Comparison of ENCODE assay signal across 13 cellular contexts in genomic region chr1:172697463-172698100, GRCh38. TPM values are rescaled to one million over a fixed set of nuclear protein-coding genes. Genes with fewer than 3 reads are reported as not detected.
DNase-seq lines count a peak whose midpoint lies in the region; ATAC-seq, FAIRE-seq and TF ChIP-seq lines count a peak whose summit lies in the region.
"Had no signal": no experiment of that assay in that cellular context is flagged by ENCODE, and none has a peak within 500 bp of the region (broad histone marks: within the 10 kb centered on the region; RNA-seq: fewer than 3 reads in every experiment).

No MANE protein-coding gene starts in this region.

- no peak for DNase-seq in GM12891 (ENCODE audit: insufficient read length, low spot score)
- DNase-seq in KBM-7 = peak; percentile 33
- no peak for DNase-seq in activated B cell treated with CpG ODN at 0.5 μM for 24 hours
- DNase-seq in naive thymus-derived CD4-positive, alpha-beta T cell = peak in 7 of 9 donors; percentile 33 to 52 (median 48)
- no peak for DNase-seq in breast epithelium (ENCODE audit: low spot score in 2 of 2)
- no peak for DNase-seq in prostate gland (ENCODE audit: low spot score)
- no peak for DNase-seq in NCI-H1105 (lab: John Stamatoyannopoulos, UW)
- DNase-seq: cortex of kidney, SW 1271 had no signal

- TF ChIP-seq CTCF in activated B cell treated with CpG ODN at 0.5 μM for 24 hours (IDR thresholded peaks at IDR 0.05) = no peak
- TF ChIP-seq CTCF in breast epithelium (IDR thresholded peaks at IDR 0.05) = no peak
- TF ChIP-seq CTCF in prostate gland (IDR thresholded peaks at IDR 0.05) = no peak

- intact Hi-C loops in activated B cell treated with CpG ODN at 0.5 μM for 24 hours (cut with micrococcal nuclease) (no loop called here), breast epithelium (cut with DNase I; ENCODE audit: low total_unique reads) (no loop called here), prostate gland (cut with DNase I) (no loop called here)
- intact Hi-C loops in naive thymus-derived CD4-positive, alpha-beta T cell (cut with micrococcal nuclease) = loop anchor here (1.0 to 10.0 kb wide), 3 partner anchors 22 to 513 kb away; no protein-coding TSS in a partner anchor

- no peaks in the 10 kb centered on the region for H3K9me3 Mint-ChIP-seq in activated B cell treated with CpG ODN at 0.5 μM for 24 hours
- H3K9me3 Mint-ChIP-seq in naive thymus-derived CD4-positive, alpha-beta T cell = peaks cover 0 to 10% (median 0%) of the 10 kb centered on the region in 11 donors

- WGBS in prostate gland = 63% methylated on average over 4 of the region's 4 CpGs

- peak overlapping the region; percentile 19 for H3K4me3 ChIP-seq in naive thymus-derived CD4-positive, alpha-beta T cell (ENCODE audit: low read length)
- H3K4me3 ChIP-seq in breast epithelium (no peak overlapping the region), prostate gland (no peak overlapping the region)
- H3K4me3 ChIP-seq: gastroesophageal sphincter, lung had no signal

- in situ Hi-C loops in KBM-7 (cut with MboI; ENCODE audit: low pct_unique_long_range_greater_than_20kb, low sequenced_read_pairs) = no loop called here

- H3K36me3 ChIP-seq in naive thymus-derived CD4-positive, alpha-beta T cell (ENCODE audit: control insufficient read depth in 2 of 3, insufficient read depth in 3 of 3, low read length in 3 of 3) = no peaks in the 10 kb centered on the region
- H3K36me3 ChIP-seq in breast epithelium (no peaks in the 10 kb centered on the region), prostate gland (no peaks in the 10 kb centered on the region)
- H3K36me3 ChIP-seq: gastroesophageal sphincter had no signal

- CTCF ChIA-PET in activated B cell treated with CpG ODN at 0.5 μM for 24 hours (lab: Charles Lee) = no interaction called here
- CTCF ChIA-PET in naive thymus-derived CD4-positive, alpha-beta T cell (lab: Charles Lee) = interaction anchor here (0.5 to 1.3 kb wide), 3 partner anchors 20 to 1085 kb away, joined by 3 read pairs; no protein-coding TSS in a partner anchor

- H3K9me3 ChIP-seq in naive thymus-derived CD4-positive, alpha-beta T cell (ENCODE audit: control insufficient read depth in 2 of 3, low read length in 3 of 3) = no peaks in the 10 kb centered on the region
- no peaks in the 10 kb centered on the region for H3K9me3 ChIP-seq in breast epithelium
- no peaks in the 10 kb centered on the region for H3K9me3 ChIP-seq in prostate gland
- H3K9me3 ChIP-seq: gastroesophageal sphincter had no signal

- no peaks in the 10 kb centered on the region for H3K27me3 ChIP-seq in naive thymus-derived CD4-positive, alpha-beta T cell (ENCODE audit: control insufficient read depth in 2 of 2, insufficient read depth in 2 of 2, low read length in 2 of 2)
- H3K27me3 ChIP-seq in breast epithelium (no peaks in the 10 kb centered on the region), prostate gland (replicated peaks; ENCODE audit: insufficient read depth) (no peaks in the 10 kb centered on the region)
- H3K27me3 ChIP-seq: gastroesophageal sphincter had no signal

- H3K27ac ChIP-seq in naive thymus-derived CD4-positive, alpha-beta T cell (ENCODE audit: low read depth, low read length) = peak overlapping the region; percentile 50
- H3K27ac ChIP-seq in breast epithelium (peak overlapping the region in 1 of 2 donors; percentile 48), prostate gland (no peak overlapping the region)
- H3K27ac ChIP-seq: gastroesophageal sphincter had no signal

- H3K4me3 Mint-ChIP-seq in activated B cell treated with CpG ODN at 0.5 μM for 24 hours = peak overlapping the region; percentile 56
- peak overlapping the region; percentile 64 to 85 (median 70) for H3K4me3 Mint-ChIP-seq in naive thymus-derived CD4-positive, alpha-beta T cell

- FAIRE-seq in GM12891 (lab: Jason Lieb, UNC) = peak; percentile 89

- peaks cover 39% of the 10 kb centered on the region for H3K4me1 Mint-ChIP-seq in activated B cell treated with CpG ODN at 0.5 μM for 24 hours
- H3K4me1 Mint-ChIP-seq in naive thymus-derived CD4-positive, alpha-beta T cell = peaks cover 0 to 53% (median 0%) of the 10 kb centered on the region in 7 donors

- POLR2A ChIA-PET in activated B cell treated with CpG ODN at 0.5 μM for 24 hours (lab: Charles Lee) = no interaction called here
- POLR2A ChIA-PET in naive thymus-derived CD4-positive, alpha-beta T cell (lab: Charles Lee) = interaction anchor here (0.9 kb wide), 1 partner anchor 37 kb away, joined by 3 read pairs; no protein-coding TSS in a partner anchor

- TF ChIP-seq POLR2A in GM12891 (IDR thresholded peaks at IDR 0.05; ENCODE audit: low read depth, low read length) = no peak
- TF ChIP-seq POLR2A in breast epithelium (IDR thresholded peaks at IDR 0.05) = no peak
- no peak for TF ChIP-seq POLR2A in prostate gland (IDR thresholded peaks at IDR 0.05)

- H3K36me3 Mint-ChIP-seq in activated B cell treated with CpG ODN at 0.5 μM for 24 hours (ENCODE audit: low read depth) = no peaks in the 10 kb centered on the region
- H3K36me3 Mint-ChIP-seq in naive thymus-derived CD4-positive, alpha-beta T cell = peaks cover 0 to 12% (median 0%) of the 10 kb centered on the region in 5 donors

- H3K27ac Mint-ChIP-seq in activated B cell treated with CpG ODN at 0.5 μM for 24 hours = peak overlapping the region; percentile 91
- peak overlapping the region in 7 of 9 donors; percentile 87 to 95 (median 92) for H3K27ac Mint-ChIP-seq in naive thymus-derived CD4-positive, alpha-beta T cell

- no peaks in the 10 kb centered on the region for H3K27me3 Mint-ChIP-seq in activated B cell treated with CpG ODN at 0.5 μM for 24 hours
- no peaks in the 10 kb centered on the region for H3K27me3 Mint-ChIP-seq in naive thymus-derived CD4-positive, alpha-beta T cell

- peaks cover 63 to 65% of the 10 kb centered on the region in 2 donors for H3K4me1 ChIP-seq in naive thymus-derived CD4-positive, alpha-beta T cell (ENCODE audit: control insufficient read depth in 2 of 2, insufficient read depth in 2 of 2, low read length in 2 of 2)
- H3K4me1 ChIP-seq in breast epithelium = no peaks in the 10 kb centered on the region
- H3K4me1 ChIP-seq in prostate gland (replicated peaks) = no peaks in the 10 kb centered on the region
- H3K4me1 ChIP-seq: gastroesophageal sphincter had no signal

- ATAC-seq in activated B cell treated with CpG ODN at 0.5 μM for 24 hours (ENCODE audit: low read depth) (peak; percentile 45), HG03520 (IDR thresholded peaks at IDR 0.05; ENCODE audit: unreplicated experiment) (no peak)
- ATAC-seq in naive thymus-derived CD4-positive, alpha-beta T cell = peak; percentile 74
- ATAC-seq: gastroesophageal sphincter had no signal

TF ChIP-seq in GM12891, 5 proteins besides CTCF, POLR2A, EP300 and RAD21:
- TF ChIP-seq PAX5 (IDR thresholded peaks at IDR 0.05; ENCODE audit: insufficient read depth, low read length, severe bottlenecking) = no peak
- TF ChIP-seq POU2F2 (IDR thresholded peaks at IDR 0.05; ENCODE audit: low read depth, low read length) = no peak
- TF ChIP-seq SPI1 (IDR thresholded peaks at IDR 0.05; ENCODE audit: low read depth, low read length) = no peak
- TF ChIP-seq POLR2AphosphoS5 (IDR thresholded peaks at IDR 0.05; ENCODE audit: low read depth, low read length) = no peak

RNA-seq across cellular contexts. Expression of gene FASLG, which starts 38.7 kb away (rescaled TPM):
- 0.10 TPM for polyA plus RNA-seq in GM12891 (2012; ENCODE audit: low read depth, missing spikeins)
- not detected in 2 replicates for total RNA-seq in activated B cell treated with CpG ODN at 0.5 μM for 24 hours
- total RNA-seq in naive thymus-derived CD4-positive, alpha-beta T cell = 1 to 10 TPM in 2 of 5 experiments, under 1 TPM in 2, not detected in 1; 0.24 to 5.6 (median 1.9) TPM
- not detected for polyA plus RNA-seq in naive thymus-derived CD4-positive, alpha-beta T cell
- under 1 TPM in 1 of 3 donors, not detected in 2; 0.44 TPM for total RNA-seq in breast epithelium
- not detected for total RNA-seq in prostate gland
- total RNA-seq: Daoy, gastroesophageal sphincter had no signal

Comparison
In these comparisons a context has a peak if more than half of its experiments do, and no peak if none do; other contexts are left out.
1. DNase-seq: peak in KBM-7 (single experiment) and naive thymus-derived CD4-positive, alpha-beta T cell (7 of 9); none in GM12891 (single experiment), activated B cell treated with CpG ODN at 0.5 μM for 24 hours (single experiment), breast epithelium (0 of 2), prostate gland (single experiment) and NCI-H1105 (single experiment).
2. intact Hi-C loops: an anchor here in naive thymus-derived CD4-positive, alpha-beta T cell (1.0 to 10.0 kb wide); none called in activated B cell treated with CpG ODN at 0.5 μM for 24 hours, breast epithelium and prostate gland.